In genomic region chr9:87991151-87991870, GRCh38 we compare ENCODE assay signal across 9 cellular contexts. TPM values are rescaled to one million over a fixed set of nuclear protein-coding genes. Genes with fewer than 3 reads are reported as not detected.
"Had no signal": no experiment of that assay in that cellular context is flagged by ENCODE, and none has a peak within 500 bp of the region (broad histone marks: within the 10 kb centered on the region; RNA-seq: fewer than 3 reads in every experiment).

No MANE protein-coding gene starts in this region.

- H3K4me3 ChIP-seq: HAP-1 had no signal

- H3K36me3 ChIP-seq: HAP-1 had no signal

- DNase-seq: GOT3, H7, HFFc6, KBM-7 had no signal

- H3K4me1 Mint-ChIP-seq: IgD-negative memory B cell had no signal

- H3K27ac ChIP-seq: HL-60 had no signal

- ATAC-seq: HCT116, HepG2 had no signal

- H3K4me3 Mint-ChIP-seq: HFFc6, IgD-negative memory B cell had no signal

- H3K4me1 ChIP-seq: HAP-1 had no signal

- H3K9me3 ChIP-seq: HAP-1 had no signal

- H3K27ac Mint-ChIP-seq: HFFc6, IgD-negative memory B cell had no signal

- H3K9me3 Mint-ChIP-seq: HFFc6 had no signal

RNA-seq across cellular contexts. Expression of gene CDK20, which starts 17.0 kb away (rescaled TPM):
- total RNA-seq: HepG2 had no signal
- polyA plus RNA-seq: HepG2 had no signal
